ENCODE assay signal across 8 cellular contexts in genomic region chr5:76402880-76403712, GRCh38. TPM values are rescaled to one million over a fixed set of nuclear protein-coding genes. Genes with fewer than 3 reads are reported as not detected.
A peak's percentile ranks its signal among the peaks of the same experiment; 100 is the strongest.
DNase-seq lines count a peak whose midpoint lies in the region; FAIRE-seq and TF ChIP-seq lines count a peak whose summit lies in the region.

TSS of gene IQGAP2 (plus strand) at chr5:76403285. CDS start at chr5:76403546, 261 bp downstream.

- H3K27me3 ChIP-seq in WERI-Rb-1 (ENCODE audit: insufficient read depth, low read depth, severe bottlenecking) (no peaks in the 10 kb centered on the region), bronchial epithelial cell (ENCODE audit: control insufficient read depth, insufficient read depth, low read length) (peaks cover 20% of the 10 kb centered on the region)

- H3K4me3 ChIP-seq in LNCaP clone FGC (ENCODE audit: low read depth, low read length) (peak within 1 kb of the TSS; percentile 60), WERI-Rb-1 (ENCODE audit: low read depth, low read length) (peak within 1 kb of the TSS; percentile 89), bronchial epithelial cell (ENCODE audit: low read depth, low read length) (peak within 1 kb of the TSS; percentile 27)

- no peak for FAIRE-seq in H54 (lab: Jason Lieb, UNC)
- no peak for FAIRE-seq in bronchial epithelial cell (lab: Jason Lieb, UNC)

- no peaks in the 10 kb centered on the region for H3K9me3 ChIP-seq in WERI-Rb-1 (ENCODE audit: severe bottlenecking)

- H3K36me3 ChIP-seq in WERI-Rb-1 (no peaks in the 10 kb centered on the region), bronchial epithelial cell (ENCODE audit: control insufficient read depth, insufficient read depth, low read length) (no peaks in the 10 kb centered on the region)

- TF ChIP-seq POLR2A in GM10847 (IDR thresholded peaks at IDR 0.05; ENCODE audit: extremely low read depth, insufficient read length) (peak; percentile 50), H54 (IDR thresholded peaks at IDR 0.05; ENCODE audit: low read depth, low read length) (no peak)

- TF ChIP-seq CTCF in LNCaP clone FGC (IDR thresholded peaks at IDR 0.05; ENCODE audit: control insufficient read depth, extremely low read depth, insufficient read depth) (peak; percentile 81), WERI-Rb-1 (IDR thresholded peaks at IDR 0.05; ENCODE audit: low read depth, low read length) (peak; percentile 85), bronchial epithelial cell (IDR thresholded peaks at IDR 0.05; ENCODE audit: insufficient read depth, low read length, severe bottlenecking) (peak; percentile 59)

- peak within 1 kb of the TSS; percentile 89 for H3K27ac ChIP-seq in WERI-Rb-1

- DNase-seq in H54 (ENCODE audit: insufficient read length, low spot score), result peak; percentile 44
- DNase-seq in LNCaP clone FGC (ENCODE audit: low read depth), result no peak
- peak; percentile 80 for DNase-seq in WERI-Rb-1
- DNase-seq in bronchial epithelial cell (ENCODE audit: low read depth), result no peak
- peak; percentile 64 for DNase-seq in kidney tubule cell (ENCODE audit: low spot score)
- peak; percentile 80 for DNase-seq in stimulated activated CD4-positive, alpha-beta T cell treated with anti-CD3 and anti-CD28 coated beads, Interleukin-2, amount 100 ng/mL, for 24 hours
- DNase-seq in NCI-H446 treated with DMSO at 0.1 percent for 48 hours (lab: John Stamatoyannopoulos, UW), result no peak

RNA-seq across cellular contexts. Expression of gene IQGAP2, which starts in this region (rescaled TPM):
- not detected in 2 replicates for total RNA-seq in bronchial epithelial cell

Comparison
In these comparisons a context has a peak if more than half of its experiments do, and no peak if none do; other contexts are left out.
1. DNase-seq: peak in H54 (single experiment), WERI-Rb-1 (single experiment), kidney tubule cell (single experiment) and stimulated activated CD4-positive, alpha-beta T cell treated with anti-CD3 and anti-CD28 coated beads, Interleukin-2, amount 100 ng/mL, for 24 hours (2 of 2); none in LNCaP clone FGC (single experiment), bronchial epithelial cell (single experiment) and NCI-H446 treated with DMSO at 0.1 percent for 48 hours (single experiment).
2. H3K4me3 ChIP-seq: peak in every context shown above with its lines; median percentile 89 in WERI-Rb-1; 60 in LNCaP clone FGC; 27 in bronchial epithelial cell.
3. Peak in every context shown above with its lines, with median percentiles within 50 percentile points of each other: CTCF ChIP-seq.